2 cellular contexts compared by ENCODE assay signal in genomic region chr15:40150163-40150925, GRCh38.
TF ChIP-seq lines count a peak whose summit lies in the region.

No MANE protein-coding gene starts in this region.

TF ChIP-seq in HEK293, 187 proteins besides CTCF, POLR2A, EP300 and RAD21:
- TF ChIP-seq INSM2 (tag by site-specific recombination; IDR thresholded peaks at IDR 0.05) (no peak), ZNF660 (tag by site-specific recombination; IDR thresholded peaks at IDR 0.05) (peak; percentile 44; the same call in 1 of the 2 replicates), PRDM10 (tag by site-specific recombination; IDR thresholded peaks at IDR 0.05) (peak; percentile 34; the same call in 1 of the 2 replicates), ZBTB49 (tag by site-specific recombination; IDR thresholded peaks at IDR 0.05; ENCODE audit: low read depth) (no peak), ZNF366 (tag by site-specific recombination; conservative IDR thresholded peaks at IDR 0.05) (0 out of 2 replicates have a peak, but pooled peaks have one; percentile 31), ZNF354C (tag by site-specific recombination; IDR thresholded peaks at IDR 0.05; ENCODE audit: borderline replicate concordance, low read depth) (no peak), ZBTB8A (tag by site-specific recombination; IDR thresholded peaks at IDR 0.05) (no peak), ZNF391 (tag by site-specific recombination; IDR thresholded peaks at IDR 0.05; ENCODE audit: borderline replicate concordance, low read depth) (no peak), ZBTB17 (tag by site-specific recombination; IDR thresholded peaks at IDR 0.05) (peak; percentile 50), ZNF221 (tag by site-specific recombination; IDR thresholded peaks at IDR 0.05; ENCODE audit: borderline replicate concordance) (no peak), IKZF3 (tag by site-specific recombination; IDR thresholded peaks at IDR 0.05) (no peak)

TF ChIP-seq in H1, 55 proteins besides CTCF, POLR2A, EP300 and RAD21 (continued from another document):
- TF ChIP-seq TAF1 (IDR thresholded peaks at IDR 0.05; ENCODE audit: low read depth, low read length): no peak
